ENCODE assay signal across 33 cellular contexts in genomic region chr6:137407816-137408215, GRCh38.
"Had no signal": no experiment of that assay in that cellular context is flagged by ENCODE, and none has a peak within 500 bp of the region (broad histone marks: within the 10 kb centered on the region; RNA-seq: fewer than 3 reads in every experiment).

No MANE protein-coding gene starts in this region.

- H3K4me3 ChIP-seq: Peyer's patch, SJSA1 had no signal

- H3K4me1 Mint-ChIP-seq: activated naive CD4-positive, alpha-beta T cell treated with anti-CD3 and anti-CD28 coated beads, Interleukin-2, amount 10 ng/mL, durations not matched to agents 7 days and 5 days; T-helper 17 cell had no signal

- H3K36me3 Mint-ChIP-seq: activated naive CD8-positive, alpha-beta T cell; brain had no signal

- H3K4me1 ChIP-seq: Peyer's patch, SJSA1 had no signal

- H3K9me3 ChIP-seq: Peyer's patch, SJSA1, SK-N-SH had no signal

- H3K27me3 ChIP-seq: Peyer's patch, SJSA1 had no signal

- ATAC-seq: activated naive CD8-positive, alpha-beta T cell treated with anti-CD3 and anti-CD28 coated beads, Interleukin-2, amount 50 U/mL, for 24 hours; activated T-cell treated with anti-CD3 and anti-CD28 coated beads, Interleukin-2, amount 50 U/mL, for 4 hours; PC-3; T-helper 17 cell had no signal

- H3K27ac Mint-ChIP-seq: activated B cell treated with CpG ODN at 0.5 μM for 24 hours; activated naive CD4-positive, alpha-beta T cell treated with anti-CD3 and anti-CD28 coated beads, Interleukin-2, amount 10 ng/mL, durations not matched to agents 7 days and 5 days; activated naive CD8-positive, alpha-beta T cell; activated naive CD8-positive, alpha-beta T cell treated with anti-CD3 and anti-CD28 coated beads, Interleukin-2, amount 50 U/mL, for 24 hours; brain; T-helper 17 cell had no signal

- H3K4me3 Mint-ChIP-seq: activated B cell treated with CpG ODN at 0.5 μM for 24 hours; activated naive CD4-positive, alpha-beta T cell treated with anti-CD3 and anti-CD28 coated beads, Interleukin-2, amount 10 ng/mL, durations not matched to agents 7 days and 5 days; activated naive CD8-positive, alpha-beta T cell; activated naive CD8-positive, alpha-beta T cell treated with anti-CD3 and anti-CD28 coated beads, Interleukin-2, amount 50 U/mL, for 24 hours; activated T-cell treated with anti-CD3 and anti-CD28 coated beads, Interleukin-2, amount 50 U/mL, for 4 hours; brain; T-helper 17 cell had no signal

- H3K27me3 Mint-ChIP-seq: activated B cell treated with CpG ODN at 0.5 μM for 24 hours; activated naive CD8-positive, alpha-beta T cell; activated naive CD8-positive, alpha-beta T cell treated with anti-CD3 and anti-CD28 coated beads, Interleukin-2, amount 50 U/mL, for 24 hours; T-helper 17 cell had no signal

- H3K27ac ChIP-seq: Peyer's patch, SJSA1, VCaP had no signal

- DNase-seq: activated B cell treated with CpG ODN at 0.5 μM for 24 hours; activated CD4-positive, alpha-beta T cell treated with anti-CD3 and anti-CD28 coated beads for 48 hours; activated CD4-positive, alpha-beta T cell treated with anti-CD3 and anti-CD28 coated beads, Interleukin-2, amount 50 U/mL, for 4 hours; activated CD4-positive, CD25-positive, alpha-beta regulatory T cell treated with anti-CD3 and anti-CD28 coated beads, Interleukin-2, amount 50 U/mL, for 72 hours; activated CD8-positive, alpha-beta memory T cell treated with anti-CD3 and anti-CD28 coated beads, Interleukin-2, amount 50 U/mL, for 4 hours; activated effector memory CD4-positive, alpha-beta T cell treated with Interleukin-2 at 50 U/mL for 16 hours; activated naive CD4-positive, alpha-beta T cell treated with anti-CD3 and anti-CD28 coated beads, Interleukin-2, amount 10 ng/mL, durations not matched to agents 7 days and 5 days; activated naive CD8-positive, alpha-beta T cell treated with anti-CD3 and anti-CD28 coated beads, Interleukin-2, amount 50 U/mL, for 24 hours; activated T-cell treated with anti-CD3 and anti-CD28 coated beads for 4 hours; activated T-cell treated with anti-CD3 and anti-CD28 coated beads, Interleukin-2, amount 50 U/mL, for 4 hours; anterior cingulate cortex; caudate nucleus; KG1; MM.1S; MV-4-11; NCI-H1092; NCI-H1436 treated with DMSO at 0.1 percent for 48 hours; NCI-H1694 treated with DMSO at 0.1 percent for 48 hours; NCI-H2029; NCI-H345; NCI-H524 treated with DMSO at 0.1 percent for 48 hours; NK-92 treated with Interleukin-12 subunit alpha and Interleukin-12 subunit beta, amount 100 ng/mL, for 24 hours; PC-3; Peyer's patch; RPMI8226; SHP77 treated with DMSO at 0.1 percent for 48 hours; SK-N-SH; T-helper 17 cell; T-helper 9 cell had no signal
